1 cellular context compared by ENCODE assay signal in genomic region chrX:24153175-24153795, GRCh38.
TF ChIP-seq lines count a peak whose summit lies in the region.

No MANE protein-coding gene starts in this region.

TF ChIP-seq in K562, 482 proteins besides CTCF, POLR2A, EP300 and RAD21 (continued from another document):
- peak in 1 of 2 experiments; percentile 23; a peak in 1 of 4 replicates for TF ChIP-seq RCOR1 (IDR thresholded peaks at IDR 0.05; ENCODE audit: borderline replicate concordance in 1 of 2, low read depth in 2 of 2, low read length in 2 of 2)
